In genomic region chr19:49676690-49677231, GRCh38 we compare ENCODE assay signal across 8 cellular contexts. TPM values are rescaled to one million over a fixed set of nuclear protein-coding genes. Genes with fewer than 3 reads are reported as not detected.
A peak's percentile ranks its signal among the peaks of the same experiment; 100 is the strongest.
DNase-seq lines count a peak whose midpoint lies in the region; ATAC-seq, FAIRE-seq and TF ChIP-seq lines count a peak whose summit lies in the region.

No MANE protein-coding gene starts in this region.

- ATAC-seq in HG02885 (IDR thresholded peaks at IDR 0.05; ENCODE audit: poor library complexity, unreplicated experiment) (peak; percentile 72), T-helper 17 cell (peak; percentile 79), left ventricle myocardium superior (peak; percentile 85)

- DNase-seq in GM12891 (ENCODE audit: insufficient read length, low spot score), result peak; percentile 89
- DNase-seq in NCI-H1694 (lab: John Stamatoyannopoulos, UW), result peak; percentile 100
- peak; percentile 91 to 98 (median 94) for DNase-seq in T-helper 17 cell
- DNase-seq in left ventricle myocardium superior, result peak; percentile 100
- DNase-seq in progenitor cell of endocrine pancreas (ENCODE audit: low spot score, unreplicated experiment), result peak; percentile 99
- DNase-seq in ureter (ENCODE audit: low spot score), result peak; percentile 100

- H3K4me3 Mint-ChIP-seq in T-helper 17 cell (peak overlapping the region; percentile 100), progenitor cell of endocrine pancreas (ENCODE audit: low read depth) (peak overlapping the region; percentile 97)

- peak overlapping the region; percentile 95 for H3K27ac ChIP-seq in angular gyrus (ENCODE audit: low read depth, low read length)

- H3K27ac Mint-ChIP-seq in T-helper 17 cell, result peak overlapping the region; percentile 99
- H3K27ac Mint-ChIP-seq in progenitor cell of endocrine pancreas, result peak overlapping the region; percentile 100

- no peaks in the 10 kb centered on the region for H3K9me3 Mint-ChIP-seq in progenitor cell of endocrine pancreas (ENCODE audit: low read depth)

- TF ChIP-seq POLR2A in GM12891 (IDR thresholded peaks at IDR 0.05; ENCODE audit: low read depth, low read length), result no peak

- H3K4me1 Mint-ChIP-seq in T-helper 17 cell (peaks cover 36% of the 10 kb centered on the region), progenitor cell of endocrine pancreas (ENCODE audit: low read depth) (peaks cover 23% of the 10 kb centered on the region)

- no peaks in the 10 kb centered on the region for H3K9me3 ChIP-seq in T-helper 17 cell (ENCODE audit: control insufficient read depth, low read length, poor library complexity, severe bottlenecking)

- H3K36me3 Mint-ChIP-seq in T-helper 17 cell (ENCODE audit: low read depth), result peaks cover 2% of the 10 kb centered on the region
- peaks cover 11% of the 10 kb centered on the region for H3K36me3 Mint-ChIP-seq in progenitor cell of endocrine pancreas (ENCODE audit: insufficient read depth)

- FAIRE-seq in GM12891 (lab: Jason Lieb, UNC), result peak; percentile 99

- intact Hi-C loops in left ventricle myocardium superior (cut with micrococcal nuclease), result no loop called here

- no peak for TF ChIP-seq CTCF in progenitor cell of endocrine pancreas (IDR thresholded peaks at IDR 0.05; ENCODE audit: unreplicated experiment)

- no peaks in the 10 kb centered on the region for H3K27me3 Mint-ChIP-seq in T-helper 17 cell
- no peaks in the 10 kb centered on the region for H3K27me3 Mint-ChIP-seq in progenitor cell of endocrine pancreas

TF ChIP-seq in GM12891, 5 proteins besides CTCF, POLR2A, EP300 and RAD21:
- no peak for TF ChIP-seq PAX5 (IDR thresholded peaks at IDR 0.05; ENCODE audit: insufficient read depth, low read length, severe bottlenecking)
- no peak for TF ChIP-seq SPI1 (IDR thresholded peaks at IDR 0.05; ENCODE audit: low read depth, low read length)
- TF ChIP-seq TAF1 (IDR thresholded peaks at IDR 0.05; ENCODE audit: low read depth, low read length), result no peak
- no peak for TF ChIP-seq POLR2AphosphoS5 (IDR thresholded peaks at IDR 0.05; ENCODE audit: low read depth, low read length)
- TF ChIP-seq POU2F2 (IDR thresholded peaks at IDR 0.05; ENCODE audit: low read depth, low read length), result no peak

RNA-seq across cellular contexts. Expression of gene PRMT1, which starts 0.3 kb away (rescaled TPM):
- polyA plus RNA-seq in GM12891 (2012; ENCODE audit: low read depth, missing spikeins), result 282 TPM
- 10 to 100 TPM; 83.9 to 97.7 TPM for total RNA-seq in T-helper 17 cell
- 130 TPM for total RNA-seq in left ventricle myocardium superior
- total RNA-seq in progenitor cell of endocrine pancreas, result 299 and 306 TPM in 2 replicates
- 166 TPM for total RNA-seq in ureter

RNA-seq across cellular contexts. Expression of gene BCL2L12, which starts 11.0 kb away (rescaled TPM):
- 49.7 TPM for polyA plus RNA-seq in GM12891 (2012; ENCODE audit: low read depth, missing spikeins)
- total RNA-seq in T-helper 17 cell (10 to 100 TPM; 10.2 to 15.6 TPM), left ventricle myocardium superior (11.5 TPM), progenitor cell of endocrine pancreas (58.5 and 59.0 TPM in 2 replicates), ureter (12.6 TPM)

RNA-seq across cellular contexts. Expression of gene IRF3, which starts 11.1 kb away (rescaled TPM):
- polyA plus RNA-seq in GM12891 (2012; ENCODE audit: low read depth, missing spikeins), result 99.2 TPM
- 100 to 1,000 TPM; 162 to 181 TPM for total RNA-seq in T-helper 17 cell
- total RNA-seq in left ventricle myocardium superior, result 40.6 TPM
- 103 and 110 TPM in 2 replicates for total RNA-seq in progenitor cell of endocrine pancreas
- total RNA-seq in ureter, result 108 TPM

RNA-seq across cellular contexts. Expression of gene ADM5, which starts 12.6 kb away (rescaled TPM):
- polyA plus RNA-seq in GM12891 (2012; ENCODE audit: low read depth, missing spikeins), result 5.5 TPM
- total RNA-seq in T-helper 17 cell (1 to 10 TPM; 2.8 to 2.9 TPM), left ventricle myocardium superior (0.87 TPM), progenitor cell of endocrine pancreas (7.7 TPM in 2 replicates), ureter (4.1 TPM)

RNA-seq across cellular contexts. Expression of gene CPT1C, which starts 14.2 kb away (rescaled TPM):
- not detected for polyA plus RNA-seq in GM12891 (2012; ENCODE audit: low read depth, missing spikeins)
- total RNA-seq in T-helper 17 cell (1 to 10 TPM in 1 of 2 donors, under 1 TPM in 1; 0.31 to 1.0 TPM), left ventricle myocardium superior (3.1 TPM), progenitor cell of endocrine pancreas (49.9 and 53.1 TPM in 2 replicates), ureter (3.1 TPM)

Comparison
In these comparisons a context has a peak if more than half of its experiments do, and no peak if none do; other contexts are left out.
1. Peak in every context shown above with its lines: DNase-seq, ATAC-seq and H3K27ac ChIP-seq.